ENCODE assay signal across 8 cellular contexts in the genomic region with DNA sequence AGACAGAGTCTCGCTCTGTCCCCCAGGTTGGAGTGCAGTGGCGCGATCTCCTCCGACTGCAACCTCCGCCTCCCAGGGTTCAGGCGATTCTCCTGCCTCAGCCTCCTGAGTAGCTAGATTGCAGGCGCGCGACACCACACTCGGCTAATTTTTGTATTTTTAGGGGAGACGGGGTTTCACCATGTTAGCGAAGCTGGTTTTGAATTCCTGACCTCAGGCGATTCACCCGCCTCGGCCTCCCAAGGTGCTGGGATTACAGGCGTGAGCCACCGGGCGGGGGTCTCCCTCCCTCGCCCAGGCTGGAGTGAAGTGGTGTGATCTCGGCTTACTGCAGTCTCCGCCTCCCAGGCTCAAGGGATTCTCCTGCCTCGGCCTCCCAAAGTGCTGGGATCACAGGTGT. TPM values are rescaled to one million over a fixed set of nuclear protein-coding genes. Genes with fewer than 3 reads are reported as not detected.
DNase-seq lines count a peak whose midpoint lies in the region; ATAC-seq and TF ChIP-seq lines count a peak whose summit lies in the region.
"Not testable (repeated sequence)": the region's sequence is repeated elsewhere in the genome, so short reads cannot be mapped to it uniquely, and the experiment has no call there.

No MANE protein-coding gene starts in this region.

- H3K4me1 Mint-ChIP-seq in CD4-positive, CD25-positive, alpha-beta regulatory T cell: peaks cover 13 to 66% (median 44%) of the 10 kb centered on the region in 4 donors
- peaks cover 16% of the 10 kb centered on the region for H3K4me1 Mint-ChIP-seq in activated T-helper 17 cell treated with anti-CD3 and anti-CD28 coated beads, Interleukin-2, amount 50 U/mL, for 72 hours
- peaks cover 43% of the 10 kb centered on the region for H3K4me1 Mint-ChIP-seq in dendritic cell treated with granulocyte-macrophage colony-stimulating factor and Interleukin-4, amounts not matched to agents 40 ng/mL and 50 ng/mL, for 4 days (ENCODE audit: low read depth)
- H3K4me1 Mint-ChIP-seq in natural killer cell treated with Interleukin-12 subunit alpha and Interleukin-12 subunit beta and Interleukin-15 and Interleukin-18, amount 100 ng/mL, for 72 hours (ENCODE audit: low read depth in 2 of 2): peaks cover 28 to 41% of the 10 kb centered on the region in 2 donors
- peaks cover 46% of the 10 kb centered on the region for H3K4me1 Mint-ChIP-seq in stimulated activated naive CD8-positive, alpha-beta T cell treated with anti-CD3 and anti-CD28 coated beads, Interleukin-15, Interleukin-2, amounts not matched to agents 100 ng/mL and 50 ng/mL, for 24 hours (ENCODE audit: low read depth)

- H3K4me3 ChIP-seq in CD4-positive, CD25-positive, alpha-beta regulatory T cell (ENCODE audit: low read depth, low read length): peak overlapping the region; percentile 97
- H3K4me3 ChIP-seq in HUES64 (ENCODE audit: low read length): peak overlapping the region; percentile 68
- H3K4me3 ChIP-seq in SJCRH30: peak overlapping the region; percentile 72
- peak overlapping the region; percentile 72 for H3K4me3 ChIP-seq in hepatocyte

- not testable (repeated sequence) for TF ChIP-seq CTCF in hepatocyte (IDR thresholded peaks at IDR 0.05; ENCODE audit: poor library complexity)

- 0 out of 2 replicates have a peak overlapping the region, but pooled peaks have one; percentile 70 for H3K9ac ChIP-seq in HUES64 (ENCODE audit: low read depth, low read length)

- H3K27ac Mint-ChIP-seq in CD4-positive, CD25-positive, alpha-beta regulatory T cell: peak overlapping the region; percentile 85 to 99 (median 95)
- H3K27ac Mint-ChIP-seq in activated T-helper 17 cell treated with anti-CD3 and anti-CD28 coated beads, Interleukin-2, amount 50 U/mL, for 72 hours: not testable (repeated sequence)
- peak overlapping the region; percentile 94 for H3K27ac Mint-ChIP-seq in dendritic cell treated with granulocyte-macrophage colony-stimulating factor and Interleukin-4, amounts not matched to agents 40 ng/mL and 50 ng/mL, for 4 days
- peak overlapping the region; percentile 89 to 97 for H3K27ac Mint-ChIP-seq in natural killer cell treated with Interleukin-12 subunit alpha and Interleukin-12 subunit beta and Interleukin-15 and Interleukin-18, amount 100 ng/mL, for 72 hours
- peak overlapping the region; percentile 96 for H3K27ac Mint-ChIP-seq in stimulated activated naive CD8-positive, alpha-beta T cell treated with anti-CD3 and anti-CD28 coated beads, Interleukin-15, Interleukin-2, amounts not matched to agents 100 ng/mL and 50 ng/mL, for 24 hours

- H3K27me3 Mint-ChIP-seq in CD4-positive, CD25-positive, alpha-beta regulatory T cell; activated T-helper 17 cell treated with anti-CD3 and anti-CD28 coated beads, Interleukin-2, amount 50 U/mL, for 72 hours; dendritic cell treated with granulocyte-macrophage colony-stimulating factor and Interleukin-4, amounts not matched to agents 40 ng/mL and 50 ng/mL, for 4 days; natural killer cell treated with Interleukin-12 subunit alpha and Interleukin-12 subunit beta and Interleukin-15 and Interleukin-18, amount 100 ng/mL, for 72 hours; stimulated activated naive CD8-positive, alpha-beta T cell treated with anti-CD3 and anti-CD28 coated beads, Interleukin-15, Interleukin-2, amounts not matched to agents 100 ng/mL and 50 ng/mL, for 24 hours: not testable (repeated sequence)

- intact Hi-C loops in dendritic cell treated with granulocyte-macrophage colony-stimulating factor and Interleukin-4, amounts not matched to agents 40 ng/mL and 50 ng/mL, for 4 days (cut with micrococcal nuclease): loop anchor here (5.0 kb wide), 1 partner anchor 95 kb away; no protein-coding TSS in a partner anchor

- peaks cover 44% of the 10 kb centered on the region for H3K4me1 ChIP-seq in CD4-positive, CD25-positive, alpha-beta regulatory T cell (ENCODE audit: control insufficient read depth, insufficient read depth, low read length, poor library complexity, severe bottlenecking)
- H3K4me1 ChIP-seq in HUES64 (ENCODE audit: insufficient read depth, low read length) (peaks cover 14% of the 10 kb centered on the region), hepatocyte (ENCODE audit: insufficient read depth) (peaks cover 15% of the 10 kb centered on the region)
- not testable (repeated sequence) for H3K4me1 ChIP-seq in SJCRH30

- H3K79me2 ChIP-seq in hepatocyte: peaks cover 48% of the 10 kb centered on the region

- 16% methylated on average over 22 of the region's 22 CpGs for whole genome bisulfite sequencing in HUES64
- 30% methylated on average over 21 of the region's 22 CpGs for WGBS in hepatocyte (ENCODE audit: low lambda C conversion rate, missing lambda C conversion rate)

- not testable (repeated sequence) for DNase-seq in CD4-positive, CD25-positive, alpha-beta regulatory T cell; hepatocyte (ENCODE audit: low spot score); natural killer cell treated with Interleukin-12 subunit alpha and Interleukin-12 subunit beta and Interleukin-15 and Interleukin-18, amount 100 ng/mL, for 72 hours (ENCODE audit: low spot score)
- peak; percentile 35 to 52 for DNase-seq in SJCRH30

- peaks cover 11% of the 10 kb centered on the region for H4K20me1 ChIP-seq in hepatocyte (ENCODE audit: insufficient read depth, poor library complexity, severe bottlenecking)

- peaks cover 11% of the 10 kb centered on the region for H3K36me3 ChIP-seq in CD4-positive, CD25-positive, alpha-beta regulatory T cell (ENCODE audit: control insufficient read depth, insufficient read depth, low read length)
- peaks cover 14% of the 10 kb centered on the region for H3K36me3 ChIP-seq in HUES64 (ENCODE audit: insufficient read depth, low read length)
- not testable (repeated sequence) for H3K36me3 ChIP-seq in SJCRH30; hepatocyte (replicated peaks; ENCODE audit: insufficient read depth, low read depth)

- peak overlapping the region; percentile 96 to 99 (median 98) for H3K4me3 Mint-ChIP-seq in CD4-positive, CD25-positive, alpha-beta regulatory T cell
- H3K4me3 Mint-ChIP-seq in activated T-helper 17 cell treated with anti-CD3 and anti-CD28 coated beads, Interleukin-2, amount 50 U/mL, for 72 hours: peak overlapping the region; percentile 99
- H3K4me3 Mint-ChIP-seq in dendritic cell treated with granulocyte-macrophage colony-stimulating factor and Interleukin-4, amounts not matched to agents 40 ng/mL and 50 ng/mL, for 4 days: peak overlapping the region; percentile 91
- H3K4me3 Mint-ChIP-seq in natural killer cell treated with Interleukin-12 subunit alpha and Interleukin-12 subunit beta and Interleukin-15 and Interleukin-18, amount 100 ng/mL, for 72 hours: peak overlapping the region; percentile 94
- H3K4me3 Mint-ChIP-seq in stimulated activated naive CD8-positive, alpha-beta T cell treated with anti-CD3 and anti-CD28 coated beads, Interleukin-15, Interleukin-2, amounts not matched to agents 100 ng/mL and 50 ng/mL, for 24 hours: peak overlapping the region; percentile 96

- H3K9me3 Mint-ChIP-seq in CD4-positive, CD25-positive, alpha-beta regulatory T cell; activated T-helper 17 cell treated with anti-CD3 and anti-CD28 coated beads, Interleukin-2, amount 50 U/mL, for 72 hours; dendritic cell treated with granulocyte-macrophage colony-stimulating factor and Interleukin-4, amounts not matched to agents 40 ng/mL and 50 ng/mL, for 4 days; natural killer cell treated with Interleukin-12 subunit alpha and Interleukin-12 subunit beta and Interleukin-15 and Interleukin-18, amount 100 ng/mL, for 72 hours; stimulated activated naive CD8-positive, alpha-beta T cell treated with anti-CD3 and anti-CD28 coated beads, Interleukin-15, Interleukin-2, amounts not matched to agents 100 ng/mL and 50 ng/mL, for 24 hours: not testable (repeated sequence)

- not testable (repeated sequence) for H2AFZ ChIP-seq in hepatocyte

- not testable (repeated sequence) for H3K9me3 ChIP-seq in CD4-positive, CD25-positive, alpha-beta regulatory T cell (ENCODE audit: control insufficient read depth in 2 of 2, low read length in 2 of 2); HUES64 (ENCODE audit: insufficient read depth, low read depth, low read length); SJCRH30 (replicated peaks); hepatocyte (ENCODE audit: low read depth)

- H3K27ac ChIP-seq in CD4-positive, CD25-positive, alpha-beta regulatory T cell (ENCODE audit: insufficient read depth, low read length, poor library complexity, severe bottlenecking): peak overlapping the region; percentile 87
- not testable (repeated sequence) for H3K27ac ChIP-seq in HUES64 (ENCODE audit: low read depth, low read length); SJCRH30
- peak overlapping the region; percentile 94 for H3K27ac ChIP-seq in hepatocyte

- H3K36me3 Mint-ChIP-seq in CD4-positive, CD25-positive, alpha-beta regulatory T cell: peaks cover 12% of the 10 kb centered on the region
- peaks cover 23% of the 10 kb centered on the region for H3K36me3 Mint-ChIP-seq in activated T-helper 17 cell treated with anti-CD3 and anti-CD28 coated beads, Interleukin-2, amount 50 U/mL, for 72 hours (ENCODE audit: low read depth)
- H3K36me3 Mint-ChIP-seq in dendritic cell treated with granulocyte-macrophage colony-stimulating factor and Interleukin-4, amounts not matched to agents 40 ng/mL and 50 ng/mL, for 4 days (ENCODE audit: low read depth): peaks cover 39% of the 10 kb centered on the region
- not testable (repeated sequence) for H3K36me3 Mint-ChIP-seq in natural killer cell treated with Interleukin-12 subunit alpha and Interleukin-12 subunit beta and Interleukin-15 and Interleukin-18, amount 100 ng/mL, for 72 hours
- H3K36me3 Mint-ChIP-seq in stimulated activated naive CD8-positive, alpha-beta T cell treated with anti-CD3 and anti-CD28 coated beads, Interleukin-15, Interleukin-2, amounts not matched to agents 100 ng/mL and 50 ng/mL, for 24 hours (ENCODE audit: low read depth): peaks cover 17% of the 10 kb centered on the region

- ATAC-seq in CD4-positive, CD25-positive, alpha-beta regulatory T cell (ENCODE audit: low read depth in 2 of 2); activated T-helper 17 cell treated with anti-CD3 and anti-CD28 coated beads, Interleukin-2, amount 50 U/mL, for 72 hours (replicated peaks); natural killer cell treated with Interleukin-12 subunit alpha and Interleukin-12 subunit beta and Interleukin-15 and Interleukin-18, amount 100 ng/mL, for 72 hours: not testable (repeated sequence)

- H3K4me2 ChIP-seq in hepatocyte: peak overlapping the region; percentile 85

- not testable (repeated sequence) for H3K27me3 ChIP-seq in CD4-positive, CD25-positive, alpha-beta regulatory T cell (ENCODE audit: control insufficient read depth, insufficient read depth, low read length); HUES64 (ENCODE audit: insufficient read depth, low read length); SJCRH30; hepatocyte

- H3K9me2 ChIP-seq in hepatocyte (replicated peaks; ENCODE audit: insufficient read depth): not testable (repeated sequence)

RNA-seq across cellular contexts. Expression of gene PIKFYVE, which starts 1.5 kb away (rescaled TPM):
- 43.5 TPM for total RNA-seq in CD4-positive, CD25-positive, alpha-beta regulatory T cell
- 1 to 10 TPM; 5.2 to 7.6 (median 5.9) TPM for polyA plus RNA-seq in CD4-positive, CD25-positive, alpha-beta regulatory T cell
- 13.8 TPM for polyA plus RNA-seq in HUES64 (2013, experiment 1 of 2)
- polyA plus RNA-seq in HUES64 (2013, experiment 2 of 2): 18.4 TPM
- total RNA-seq in SJCRH30 (2014; rRNA removed; shearing (Covaris generic)): 34.2 and 36.6 TPM in 2 replicates
- 10 to 100 TPM; 20.3 to 23.7 TPM for total RNA-seq in activated T-helper 17 cell treated with anti-CD3 and anti-CD28 coated beads, Interleukin-2, amount 50 U/mL, for 72 hours
- total RNA-seq in hepatocyte: 30.3 and 30.7 TPM in 2 replicates
- polyA plus RNA-seq in hepatocyte: 6.1 and 7.3 TPM in 2 replicates
- total RNA-seq in natural killer cell treated with Interleukin-12 subunit alpha and Interleukin-12 subunit beta and Interleukin-15 and Interleukin-18, amount 100 ng/mL, for 72 hours: 10 to 100 TPM; 25.6 to 29.9 TPM

RNA-seq across cellular contexts. Expression of gene IDH1, which starts 12.7 kb away (rescaled TPM):
- total RNA-seq in CD4-positive, CD25-positive, alpha-beta regulatory T cell: 8.8 TPM
- 10 to 100 TPM in 1 of 4 donors, 1 to 10 TPM in 3; 8.1 to 10.4 (median 9.1) TPM for polyA plus RNA-seq in CD4-positive, CD25-positive, alpha-beta regulatory T cell
- polyA plus RNA-seq in HUES64 (2013, experiment 1 of 2): 324 TPM
- 320 TPM for polyA plus RNA-seq in HUES64 (2013, experiment 2 of 2)
- 61.1 and 66.4 TPM in 2 replicates for total RNA-seq in SJCRH30 (2014; rRNA removed; shearing (Covaris generic))
- 10 to 100 TPM; 17.0 to 34.3 TPM for total RNA-seq in activated T-helper 17 cell treated with anti-CD3 and anti-CD28 coated beads, Interleukin-2, amount 50 U/mL, for 72 hours
- total RNA-seq in hepatocyte: 404 and 411 TPM in 2 replicates
- polyA plus RNA-seq in hepatocyte: 235 and 263 TPM in 2 replicates
- total RNA-seq in natural killer cell treated with Interleukin-12 subunit alpha and Interleukin-12 subunit beta and Interleukin-15 and Interleukin-18, amount 100 ng/mL, for 72 hours: 10 to 100 TPM; 18.9 to 30.5 TPM
